Comparison of ENCODE assay signal across 1 cellular context in the genomic region with DNA sequence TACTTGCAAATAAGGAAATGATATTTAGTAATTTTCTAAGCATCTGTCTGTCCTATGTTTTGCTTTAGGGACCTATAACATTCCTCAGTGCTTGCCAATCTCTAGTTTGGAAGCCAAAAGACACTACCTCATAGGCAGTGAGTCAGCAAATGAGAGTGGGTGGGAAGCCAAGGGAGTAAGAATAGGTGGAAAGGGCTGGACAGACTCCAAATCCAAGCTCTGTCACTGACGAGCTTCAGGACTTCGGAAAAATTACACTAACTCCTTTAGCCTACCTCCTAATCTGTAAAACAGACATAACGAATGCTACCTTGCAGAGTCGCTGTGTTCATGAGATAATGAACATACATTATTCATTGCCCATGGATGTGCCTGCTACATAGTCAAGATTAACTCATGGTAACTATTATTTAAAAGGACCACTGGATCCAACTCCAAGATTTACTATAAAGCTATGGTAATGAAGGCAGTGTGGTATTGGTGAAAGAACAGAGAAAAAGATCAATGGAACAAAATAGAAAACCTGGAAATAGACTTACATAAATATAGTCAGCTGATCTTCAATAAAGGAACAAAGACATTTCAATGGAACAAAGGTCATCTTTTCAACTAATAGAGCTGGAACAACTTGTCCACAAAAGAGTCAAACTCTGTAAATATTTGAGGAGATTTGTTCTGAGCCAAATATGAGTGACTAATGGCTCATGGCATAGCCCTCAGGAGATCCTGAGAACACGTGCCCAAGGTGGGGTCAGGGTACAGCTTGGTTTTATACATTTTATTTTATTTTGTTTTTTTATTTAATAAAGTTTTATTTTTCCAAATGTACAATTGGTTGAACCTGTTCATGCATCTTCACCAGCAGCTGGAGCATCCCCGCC.
TF ChIP-seq lines count a peak whose summit lies in the region.

No MANE protein-coding gene starts in this region.

TF ChIP-seq in A549, 52 proteins besides CTCF, POLR2A, EP300 and RAD21 (continued from another document):
- TF ChIP-seq CEBPB (IDR thresholded peaks at IDR 0.05) (peak in 1 of 2 experiments; percentile 49; a peak in 2 of 4 replicates), ELK1 (IDR thresholded peaks at IDR 0.05; ENCODE audit: low read depth, low read length) (no peak), HMGXB4 (CRISPR knock-in tag; IDR thresholded peaks at IDR 0.05; ENCODE audit: borderline replicate concordance) (no peak), HEYL (CRISPR knock-in tag; IDR thresholded peaks at IDR 0.05) (no peak), KDM1A (IDR thresholded peaks at IDR 0.05; ENCODE audit: low read depth) (no peak), EHF (CRISPR knock-in tag; IDR thresholded peaks at IDR 0.05) (no peak), RARB (CRISPR knock-in tag; IDR thresholded peaks at IDR 0.05) (no peak), MAZ (IDR thresholded peaks at IDR 0.05; ENCODE audit: borderline replicate concordance, low read depth, low read length) (no peak), JUNB (IDR thresholded peaks at IDR 0.05) (peak; percentile 76), HOXA7 (CRISPR knock-in tag; IDR thresholded peaks at IDR 0.05) (no peak), EHMT2 (IDR thresholded peaks at IDR 0.05; ENCODE audit: low read depth) (no peak), RCOR1 (IDR thresholded peaks at IDR 0.05; ENCODE audit: low read depth, low read length) (no peak), FOSB (CRISPR knock-in tag; IDR thresholded peaks at IDR 0.05) (no peak), JUN (IDR thresholded peaks at IDR 0.05) (peak in 1 of 2 experiments; percentile 40; a peak in 2 of 5 replicates), ZC3H11A (IDR thresholded peaks at IDR 0.05) (no peak), BCL3 (IDR thresholded peaks at IDR 0.05) (0 out of 3 replicates have a peak, but pooled peaks have one; percentile 14), PHF8 (IDR thresholded peaks at IDR 0.05; ENCODE audit: borderline replicate concordance, low read depth) (no peak), MAFK (IDR thresholded peaks at IDR 0.05; ENCODE audit: partially characterized antibody) (peak; percentile 95), POLR2AphosphoS2 (conservative IDR thresholded peaks at IDR 0.05; ENCODE audit: low read length) (no peak), HOXB5 (CRISPR knock-in tag; IDR thresholded peaks at IDR 0.05) (no peak), RFX5 (IDR thresholded peaks at IDR 0.05) (no peak)
- TF ChIP-seq, protein P1, sequence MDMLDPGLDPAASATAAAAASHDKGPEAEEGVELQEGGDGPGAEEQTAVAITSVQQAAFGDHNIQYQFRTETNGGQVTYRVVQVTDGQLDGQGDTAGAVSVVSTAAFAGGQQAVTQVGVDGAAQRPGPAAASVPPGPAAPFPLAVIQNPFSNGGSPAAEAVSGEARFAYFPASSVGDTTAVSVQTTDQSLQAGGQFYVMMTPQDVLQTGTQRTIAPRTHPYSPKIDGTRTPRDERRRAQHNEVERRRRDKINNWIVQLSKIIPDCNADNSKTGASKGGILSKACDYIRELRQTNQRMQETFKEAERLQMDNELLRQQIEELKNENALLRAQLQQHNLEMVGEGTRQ (IDR thresholded peaks at IDR 0.05): peak; percentile 74
- TF ChIP-seq, protein P2, sequence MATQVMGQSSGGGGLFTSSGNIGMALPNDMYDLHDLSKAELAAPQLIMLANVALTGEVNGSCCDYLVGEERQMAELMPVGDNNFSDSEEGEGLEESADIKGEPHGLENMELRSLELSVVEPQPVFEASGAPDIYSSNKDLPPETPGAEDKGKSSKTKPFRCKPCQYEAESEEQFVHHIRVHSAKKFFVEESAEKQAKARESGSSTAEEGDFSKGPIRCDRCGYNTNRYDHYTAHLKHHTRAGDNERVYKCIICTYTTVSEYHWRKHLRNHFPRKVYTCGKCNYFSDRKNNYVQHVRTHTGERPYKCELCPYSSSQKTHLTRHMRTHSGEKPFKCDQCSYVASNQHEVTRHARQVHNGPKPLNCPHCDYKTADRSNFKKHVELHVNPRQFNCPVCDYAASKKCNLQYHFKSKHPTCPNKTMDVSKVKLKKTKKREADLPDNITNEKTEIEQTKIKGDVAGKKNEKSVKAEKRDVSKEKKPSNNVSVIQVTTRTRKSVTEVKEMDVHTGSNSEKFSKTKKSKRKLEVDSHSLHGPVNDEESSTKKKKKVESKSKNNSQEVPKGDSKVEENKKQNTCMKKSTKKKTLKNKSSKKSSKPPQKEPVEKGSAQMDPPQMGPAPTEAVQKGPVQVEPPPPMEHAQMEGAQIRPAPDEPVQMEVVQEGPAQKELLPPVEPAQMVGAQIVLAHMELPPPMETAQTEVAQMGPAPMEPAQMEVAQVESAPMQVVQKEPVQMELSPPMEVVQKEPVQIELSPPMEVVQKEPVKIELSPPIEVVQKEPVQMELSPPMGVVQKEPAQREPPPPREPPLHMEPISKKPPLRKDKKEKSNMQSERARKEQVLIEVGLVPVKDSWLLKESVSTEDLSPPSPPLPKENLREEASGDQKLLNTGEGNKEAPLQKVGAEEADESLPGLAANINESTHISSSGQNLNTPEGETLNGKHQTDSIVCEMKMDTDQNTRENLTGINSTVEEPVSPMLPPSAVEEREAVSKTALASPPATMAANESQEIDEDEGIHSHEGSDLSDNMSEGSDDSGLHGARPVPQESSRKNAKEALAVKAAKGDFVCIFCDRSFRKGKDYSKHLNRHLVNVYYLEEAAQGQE (IDR thresholded peaks at IDR 0.05): no peak
- TF ChIP-seq, protein P3, sequence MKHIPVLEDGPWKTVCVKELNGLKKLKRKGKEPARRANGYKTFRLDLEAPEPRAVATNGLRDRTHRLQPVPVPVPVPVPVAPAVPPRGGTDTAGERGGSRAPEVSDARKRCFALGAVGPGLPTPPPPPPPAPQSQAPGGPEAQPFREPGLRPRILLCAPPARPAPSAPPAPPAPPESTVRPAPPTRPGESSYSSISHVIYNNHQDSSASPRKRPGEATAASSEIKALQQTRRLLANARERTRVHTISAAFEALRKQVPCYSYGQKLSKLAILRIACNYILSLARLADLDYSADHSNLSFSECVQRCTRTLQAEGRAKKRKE (CRISPR knock-in tag; IDR thresholded peaks at IDR 0.05; ENCODE audit: low read depth): no peak
